ENCODE assay signal across 15 cellular contexts in genomic region chr1:207240325-207241095, GRCh38.
DNase-seq lines count a peak whose midpoint lies in the region; ATAC-seq, FAIRE-seq and TF ChIP-seq lines count a peak whose summit lies in the region.
"Had no signal": no experiment of that assay in that cellular context is flagged by ENCODE, and none has a peak within 500 bp of the region (broad histone marks: within the 10 kb centered on the region; RNA-seq: fewer than 3 reads in every experiment).

No MANE protein-coding gene starts in this region.

- intact Hi-C loops in breast epithelium (cut with DNase I; ENCODE audit: low total_unique reads) = no loop called here
- intact Hi-C loops in HepG2 (cut with micrococcal nuclease; ENCODE audit: unreplicated experiment) = loop anchor here (1.0 to 5.0 kb wide), 4 partner anchors 36 to 152 kb away; partner anchors contain the start of genes C4BPA, C4BPB and CD55
- intact Hi-C loops in sciatic nerve (cut with DNase I) = no loop called here

- ATAC-seq in HepG2 = peak; percentile 58
- ATAC-seq in sciatic nerve = no peak
- ATAC-seq in GM21825 (IDR thresholded peaks at IDR 0.05; ENCODE audit: unreplicated experiment) = no peak
- no peak for ATAC-seq in GM21515 (IDR thresholded peaks at IDR 0.05; ENCODE audit: unreplicated experiment)
- ATAC-seq: Right ventricle myocardium inferior; stimulated activated naive CD8-positive, alpha-beta T cell treated with anti-CD3 and anti-CD28 coated beads, Interleukin-15, Interleukin-2, amounts not matched to agents 100 U/mL and 50 U/mL, for 24 hours had no signal

- FAIRE-seq in HepG2 (lab: Jason Lieb, UNC) = no peak

- no TSS peak for BruUV-seq in HepG2 (replicated peaks; lab: Mats Ljungman, UMichigan)

- DNase-seq in DMS53 (lab: John Stamatoyannopoulos, UW) (peak; percentile 19), DMS53 treated with DMSO at 0.1 percent for 48 hours (lab: John Stamatoyannopoulos, UW; ENCODE audit: unreplicated experiment) (no peak), breast epithelium (ENCODE audit: low spot score in 2 of 2) (peak in 1 of 2 donors; percentile 81), HepG2 (ENCODE audit: low spot score) (peak; percentile 74), sciatic nerve (ENCODE audit: low spot score) (no peak), NAMALWA (ENCODE audit: low spot score) (no peak)
- DNase-seq: activated T-cell treated with anti-CD3 and anti-CD28 coated beads, Interleukin-2, amount 50 U/mL, for 1 hour; DMS153; MM.1S; ovary; stimulated activated naive CD8-positive, alpha-beta T cell treated with anti-CD3 and anti-CD28 coated beads, Interleukin-15, Interleukin-2, amounts not matched to agents 100 U/mL and 50 U/mL, for 24 hours had no signal

- H2AFZ ChIP-seq in HepG2 (ENCODE audit: low read length) = no peak overlapping the region

- TF ChIP-seq EP300 in HepG2 (IDR thresholded peaks at IDR 0.05; ENCODE audit: low read depth in 2 of 2, low read length in 2 of 2) = no peak
- TF ChIP-seq EP300 in HepG2 (CRISPR knock-in tag; IDR thresholded peaks at IDR 0.05; ENCODE audit: borderline replicate concordance) = no peak

- peaks cover 0 to 4% of the 10 kb centered on the region in 2 donors for H3K4me1 ChIP-seq in breast epithelium
- peaks cover 46% of the 10 kb centered on the region for H3K4me1 ChIP-seq in HepG2 (ENCODE audit: insufficient read depth, low read length)

- WGBS in HepG2 (ENCODE audit: low lambda C conversion rate) = 28% methylated on average over 5 of the region's 5 CpGs

- TF ChIP-seq RAD21 in HepG2 (CRISPR knock-in tag; IDR thresholded peaks at IDR 0.05) = no peak

- no peak for TF ChIP-seq POLR2A in breast epithelium (IDR thresholded peaks at IDR 0.05)
- TF ChIP-seq POLR2A in HepG2 (IDR thresholded peaks at IDR 0.05; ENCODE audit: insufficient read depth in 1 of 2, low read depth in 2 of 2, low read length in 2 of 2) = no peak

- H3K27ac ChIP-seq in breast epithelium = peak overlapping the region; percentile 73 to 76
- H3K27ac ChIP-seq in HepG2 (ENCODE audit: extremely low read length, insufficient read depth, low read length) = peak overlapping the region; percentile 87
- H3K27ac ChIP-seq: 22Rv1, ovary had no signal

- TF ChIP-seq CTCF in breast epithelium (IDR thresholded peaks at IDR 0.05) (no peak), HepG2 (CRISPR knock-in tag; IDR thresholded peaks at IDR 0.05) (no peak)

- H3K27me3 ChIP-seq in breast epithelium (no peaks in the 10 kb centered on the region), HepG2 (ENCODE audit: control insufficient read depth in 1 of 2, insufficient read depth in 2 of 2, low read length in 2 of 2) (no peaks in the 10 kb centered on the region)
- H3K27me3 ChIP-seq: ovary had no signal

- H3K79me2 ChIP-seq in HepG2 (ENCODE audit: insufficient read depth, low read length) = no peaks in the 10 kb centered on the region

- H3K9ac ChIP-seq in HepG2 (ENCODE audit: insufficient read depth, low read depth, low read length) = peak overlapping the region; percentile 50

- H3K4me3 ChIP-seq in breast epithelium (no peak overlapping the region), HepG2 (replicated peaks in 1 of 3; ENCODE audit: insufficient read depth in 1 of 3, low read depth in 2 of 3, low read length in 3 of 3) (no peak overlapping the region; a peak in 3 of 6 replicates)
- H3K4me3 ChIP-seq: ovary had no signal

- H3K4me2 ChIP-seq in HepG2 (ENCODE audit: low read depth, low read length) = peak overlapping the region; percentile 71

- CTCF ChIA-PET in HepG2 (lab: Yijun Ruan, JAX; ENCODE audit: low intra/inter-chr PET ratio, low total read pairs) = no interaction called here

- H3K9me3 ChIP-seq in breast epithelium = no peaks in the 10 kb centered on the region
- H3K9me3 ChIP-seq in HepG2 (ENCODE audit: low read length) = no peaks in the 10 kb centered on the region
- H3K9me3 ChIP-seq: ovary had no signal

- POLR2A ChIA-PET in HepG2 (lab: Yijun Ruan, JAX) = interaction anchor here (1.0 to 1.7 kb wide), 4 partner anchors 35 to 208 kb away, joined by 4 to 12 read pairs (median 8); partner anchors contain the start of genes C1orf116, C4BPB and CD55

- no peaks in the 10 kb centered on the region for H4K20me1 ChIP-seq in HepG2 (ENCODE audit: insufficient read depth, low read length)

- in situ Hi-C loops in HepG2 (cut with HindIII; ENCODE audit: extremely low pct_ligation_motif_present, low pct_unique_long_range_greater_than_20kb) = no loop called here

- no peaks in the 10 kb centered on the region for H3K36me3 ChIP-seq in breast epithelium
- no peaks in the 10 kb centered on the region for H3K36me3 ChIP-seq in HepG2 (replicated peaks in 1 of 2; ENCODE audit: control insufficient read depth in 1 of 2, insufficient read depth in 2 of 2, low read length in 2 of 2)
- H3K36me3 ChIP-seq: ovary had no signal

TF ChIP-seq in HepG2, 621 proteins besides CTCF, POLR2A, EP300 and RAD21 (continues in another document):
- TF ChIP-seq ZBTB43 (CRISPR knock-in tag; conservative IDR thresholded peaks at IDR 0.05) (0 out of 2 replicates have a peak, but pooled peaks have one; percentile 13), MAX (IDR thresholded peaks at IDR 0.05) (peak; percentile 46; the same call in 1 of the 2 replicates), KIAA2018 (CRISPR knock-in tag; IDR thresholded peaks at IDR 0.05; ENCODE audit: borderline replicate concordance) (no peak)

Comparison
In these comparisons a context has a peak if more than half of its experiments do, and no peak if none do; other contexts are left out.
1. DNase-seq: peak in DMS53 (single experiment) and HepG2 (single experiment); none in DMS53 treated with DMSO at 0.1 percent for 48 hours (single experiment), sciatic nerve (single experiment) and NAMALWA (single experiment).